Comparison of ENCODE assay signal across 38 cellular contexts in the genomic region with DNA sequence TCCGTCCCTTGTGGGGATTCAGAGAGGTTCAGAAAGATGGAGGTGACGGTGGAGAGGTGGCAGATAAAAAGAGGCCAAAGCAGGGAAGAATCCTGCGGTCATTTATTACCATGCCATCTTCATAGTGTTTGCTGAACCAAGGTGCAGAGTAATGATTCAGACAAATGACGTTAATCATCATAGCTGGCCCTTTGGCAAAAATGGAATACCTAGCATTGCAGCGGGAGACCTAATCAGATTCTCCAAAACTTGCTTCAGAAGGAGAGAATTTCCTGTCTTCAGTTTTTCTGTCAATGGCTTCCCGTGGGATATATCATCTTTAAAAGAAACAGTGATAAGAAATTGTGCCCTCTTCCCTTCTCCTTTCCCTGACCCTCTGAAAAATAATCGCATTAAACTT.
"Had no signal": no experiment of that assay in that cellular context is flagged by ENCODE, and none has a peak within 500 bp of the region (broad histone marks: within the 10 kb centered on the region; RNA-seq: fewer than 3 reads in every experiment).

No MANE protein-coding gene starts in this region.

- H3K27ac ChIP-seq: adrenal gland, ascending aorta, body of pancreas, brain microvascular endothelial cell, breast epithelium, cardiac muscle cell had no signal

- H3K4me3 Mint-ChIP-seq: activated naive CD4-positive, alpha-beta T cell treated with anti-CD3 and anti-CD28 coated beads for 36 hours; activated naive CD4-positive, alpha-beta T cell treated with anti-CD3 and anti-CD28 coated beads, Interleukin-2, amount 10 ng/mL, durations not matched to agents 7 days and 5 days; activated naive CD4-positive, alpha-beta T cell treated with anti-CD3 and anti-CD28 coated beads, Interleukin-2, amount 50 U/mL, for 24 hours; activated naive CD8-positive, alpha-beta T cell; activated naive CD8-positive, alpha-beta T cell treated with anti-CD3 and anti-CD28 coated beads for 36 hours; activated naive CD8-positive, alpha-beta T cell treated with anti-CD3 and anti-CD28 coated beads, Interleukin-2, amount 10 ng/mL, durations not matched to agents 7 days and 5 days; activated naive CD8-positive, alpha-beta T cell treated with anti-CD3 and anti-CD28 coated beads, Interleukin-2, amount 50 U/mL, for 24 hours; activated T-cell treated with anti-CD3 and anti-CD28 coated beads, Interleukin-2, amount 50 U/mL, for 24 hours; activated T-cell treated with anti-CD3 and anti-CD28 coated beads, Interleukin-2, amount 50 U/mL, for 4 hours; activated T-cell treated with anti-CD3 and anti-CD28 coated beads, Interleukin-2, amount 50 U/mL, for 72 hours; activated T-helper 1 cell treated with anti-CD3 and anti-CD28 coated beads, Interleukin-12 subunit alpha, Interleukin-12 subunit beta, Interleukin-2, Interleukin-4 antibody, amounts not matched to agents 30 ng/mL and 10 ng/mL and 1 ng/mL, durations not matched to agents 14 hours and 24 hours and 36 hours; activated T-helper 17 cell treated with anti-CD3 and anti-CD28 coated beads, Interleukin-2, amount 50 U/mL, for 72 hours; brain; central memory CD8-positive, alpha-beta T cell had no signal

- H3K27me3 Mint-ChIP-seq: activated naive CD4-positive, alpha-beta T cell treated with anti-CD3 and anti-CD28 coated beads, Interleukin-2, amount 10 ng/mL, durations not matched to agents 7 days and 5 days; activated naive CD4-positive, alpha-beta T cell treated with anti-CD3 and anti-CD28 coated beads, Interleukin-2, amount 50 U/mL, for 24 hours; activated naive CD8-positive, alpha-beta T cell; activated naive CD8-positive, alpha-beta T cell treated with anti-CD3 and anti-CD28 coated beads for 36 hours; activated naive CD8-positive, alpha-beta T cell treated with anti-CD3 and anti-CD28 coated beads, Interleukin-2, amount 10 ng/mL, durations not matched to agents 7 days and 5 days; activated naive CD8-positive, alpha-beta T cell treated with anti-CD3 and anti-CD28 coated beads, Interleukin-2, amount 50 U/mL, for 24 hours; activated T-cell treated with anti-CD3 and anti-CD28 coated beads, Interleukin-2, amount 50 U/mL, for 24 hours; activated T-helper 17 cell treated with anti-CD3 and anti-CD28 coated beads, Interleukin-2, amount 50 U/mL, for 72 hours; central memory CD8-positive, alpha-beta T cell had no signal

- H3K9me3 ChIP-seq: adrenal gland, ascending aorta, body of pancreas, breast epithelium had no signal

- H3K4me3 ChIP-seq: adrenal gland, ascending aorta, body of pancreas, breast epithelium, cardiac muscle cell had no signal

- H3K27me3 ChIP-seq: adrenal gland, ascending aorta, body of pancreas, brain microvascular endothelial cell, breast epithelium, cardiac muscle cell had no signal

- H3K36me3 ChIP-seq: adrenal gland, ascending aorta, brain microvascular endothelial cell, breast epithelium, cardiac muscle cell had no signal

- H3K36me3 Mint-ChIP-seq: brain had no signal

- H3K27ac Mint-ChIP-seq: activated naive CD4-positive, alpha-beta T cell treated with anti-CD3 and anti-CD28 coated beads for 36 hours; activated naive CD4-positive, alpha-beta T cell treated with anti-CD3 and anti-CD28 coated beads, Interleukin-2, amount 10 ng/mL, durations not matched to agents 7 days and 5 days; activated naive CD4-positive, alpha-beta T cell treated with anti-CD3 and anti-CD28 coated beads, Interleukin-2, amount 50 U/mL, for 24 hours; activated naive CD4-positive, alpha-beta T cell treated with anti-CD3 and anti-CD28 coated beads, Interleukin-2, amount 50 U/mL, for 72 hours; activated naive CD8-positive, alpha-beta T cell; activated naive CD8-positive, alpha-beta T cell treated with anti-CD3 and anti-CD28 coated beads for 36 hours; activated naive CD8-positive, alpha-beta T cell treated with anti-CD3 and anti-CD28 coated beads, Interleukin-2, amount 10 ng/mL, durations not matched to agents 7 days and 5 days; activated naive CD8-positive, alpha-beta T cell treated with anti-CD3 and anti-CD28 coated beads, Interleukin-2, amount 50 U/mL, for 24 hours; activated T-cell treated with anti-CD3 and anti-CD28 coated beads, Interleukin-2, amount 50 U/mL, for 24 hours; activated T-cell treated with anti-CD3 and anti-CD28 coated beads, Interleukin-2, amount 50 U/mL, for 72 hours; activated T-helper 1 cell treated with anti-CD3 and anti-CD28 coated beads, Interleukin-12 subunit alpha, Interleukin-12 subunit beta, Interleukin-2, Interleukin-4 antibody, amounts not matched to agents 30 ng/mL and 10 ng/mL and 1 ng/mL, durations not matched to agents 14 hours and 24 hours and 36 hours; activated T-helper 17 cell treated with anti-CD3 and anti-CD28 coated beads, Interleukin-2, amount 50 U/mL, for 72 hours; activated T-helper 2 cell treated with anti-CD3 and anti-CD28 coated beads, Interferon-gamma antibody, Interleukin-2, Interleukin-4, amounts not matched to agents 10 μg/mL and 5 μg/mL and 100 μg/mL, durations not matched to agents 14 hours and 24 hours and 36 hours; brain had no signal

- H3K4me1 ChIP-seq: adrenal gland, ascending aorta, body of pancreas, breast epithelium had no signal

- H3K9me3 Mint-ChIP-seq: activated naive CD8-positive, alpha-beta T cell treated with anti-CD3 and anti-CD28 coated beads, Interleukin-2, amount 50 U/mL, for 24 hours; activated T-cell treated with anti-CD3 and anti-CD28 coated beads, Interleukin-2, amount 50 U/mL, for 24 hours; activated T-helper 17 cell treated with anti-CD3 and anti-CD28 coated beads, Interleukin-2, amount 50 U/mL, for 72 hours; brain; central memory CD8-positive, alpha-beta T cell had no signal

- DNase-seq: activated effector memory CD4-positive, alpha-beta T cell treated with anti-CD3 and anti-CD28 coated beads, Interleukin-2, amount 50 U/mL, for 16 hours; activated effector memory CD4-positive, alpha-beta T cell treated with Interleukin-2 at 50 U/mL for 16 hours; activated gamma-delta T cell; activated gamma-delta T cell treated with Interleukin-2 at 50 U/mL for 16 hours; activated naive CD4-positive, alpha-beta T cell; activated naive CD4-positive, alpha-beta T cell treated with anti-CD3 and anti-CD28 coated beads for 36 hours; activated naive CD4-positive, alpha-beta T cell treated with anti-CD3 and anti-CD28 coated beads, Interleukin-2, amount 10 ng/mL, durations not matched to agents 7 days and 5 days; activated naive CD4-positive, alpha-beta T cell treated with anti-CD3 and anti-CD28 coated beads, Interleukin-2, amount 50 U/mL, for 16 hours; activated naive CD4-positive, alpha-beta T cell treated with Interleukin-2 at 50 U/mL for 16 hours; activated naive CD8-positive, alpha-beta T cell treated with anti-CD3 and anti-CD28 coated beads for 36 hours; activated naive CD8-positive, alpha-beta T cell treated with anti-CD3 and anti-CD28 coated beads, Interleukin-2, amount 10 ng/mL, durations not matched to agents 7 days and 5 days; activated naive CD8-positive, alpha-beta T cell treated with anti-CD3 and anti-CD28 coated beads, Interleukin-2, amount 50 U/mL, for 24 hours; activated T-cell treated with anti-CD3 and anti-CD28 coated beads, Interleukin-2, amount 50 U/mL, for 1 hour; activated T-cell treated with anti-CD3 and anti-CD28 coated beads, Interleukin-2, amount 50 U/mL, for 24 hours; activated T-cell treated with anti-CD3 and anti-CD28 coated beads, Interleukin-2, amount 50 U/mL, for 4 hours; activated T-cell treated with anti-CD3 and anti-CD28 coated beads, Interleukin-2, amount 50 U/mL, for 48 hours; activated T-cell treated with anti-CD3 and anti-CD28 coated beads, Interleukin-2, amount 50 U/mL, for 72 hours; adrenal gland; amniotic stem cell; amygdala; anterior cingulate cortex; aorta; body of pancreas; brain microvascular endothelial cell; caudate nucleus; central memory CD4-positive, alpha-beta T cell; cerebellar nuclear complex had no signal
